8 cellular contexts compared by ENCODE assay signal in the genomic region with DNA sequence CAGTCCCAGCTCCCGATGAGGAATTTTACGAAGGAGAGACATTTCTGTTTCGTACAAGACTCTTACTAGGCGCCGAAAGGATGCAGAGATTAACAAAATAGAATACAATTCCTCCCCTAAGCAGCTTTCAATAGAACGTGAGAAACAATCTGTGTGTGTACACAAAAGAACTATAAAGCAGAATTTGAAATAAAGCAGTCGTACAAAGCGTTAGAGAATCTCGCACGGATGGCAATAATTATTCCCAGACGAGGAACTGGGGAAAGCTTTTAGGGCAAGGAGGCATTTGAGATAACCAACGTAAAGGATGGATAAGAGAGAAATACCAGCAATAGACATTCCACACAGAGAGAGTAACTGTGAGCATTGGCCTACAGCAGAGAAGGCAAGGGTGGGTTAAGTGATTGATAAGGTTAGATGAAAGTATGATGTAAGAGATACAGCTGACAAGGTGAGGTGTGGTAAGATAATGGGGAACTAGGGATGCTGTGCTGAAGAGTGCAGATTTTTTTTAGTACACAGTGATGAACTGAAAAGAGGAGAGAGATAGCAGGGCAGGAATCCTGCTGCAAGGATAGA. TPM values are rescaled to one million over a fixed set of nuclear protein-coding genes. Genes with fewer than 3 reads are reported as not detected.
DNase-seq lines count a peak whose midpoint lies in the region; FAIRE-seq and TF ChIP-seq lines count a peak whose summit lies in the region.

No MANE protein-coding gene starts in this region.

- H3K9me3 ChIP-seq in iPS-20b (ENCODE audit: insufficient read depth, low read depth, low read length) (no peaks in the 10 kb centered on the region), tibial artery (no peaks in the 10 kb centered on the region)

- peak overlapping the region; percentile 57; the same call in 1 of the 2 replicates for H3K9ac ChIP-seq in iPS-20b (ENCODE audit: low read depth, low read length)

- no peak for TF ChIP-seq CTCF in tibial artery (IDR thresholded peaks at IDR 0.05)

- no peak for TF ChIP-seq POLR2A in GM12892 (IDR thresholded peaks at IDR 0.05; ENCODE audit: low read depth, low read length)

- intact Hi-C loops in tibial artery (cut with DNase I; ENCODE audit: low total_unique reads) = loop anchor here (10.0 kb wide), 1 partner anchor 83 kb away; no protein-coding TSS in a partner anchor

- peak overlapping the region; percentile 70 for H3K4me3 ChIP-seq in iPS-20b (ENCODE audit: low read length)
- H3K4me3 ChIP-seq in tibial artery = peak overlapping the region; percentile 77 to 81

- H3K27me3 ChIP-seq in iPS-20b (ENCODE audit: insufficient read depth, low read length) = no peaks in the 10 kb centered on the region
- H3K27me3 ChIP-seq in tibial artery = no peaks in the 10 kb centered on the region

- H3K27ac ChIP-seq in iPS-20b (ENCODE audit: low read length) = no peak overlapping the region
- peak overlapping the region; percentile 45 to 69 for H3K27ac ChIP-seq in tibial artery

- no peak for FAIRE-seq in GM12892 (lab: Jason Lieb, UNC)

- DNase-seq in NCI-H2171 treated with DMSO at 0.1 percent for 48 hours (lab: John Stamatoyannopoulos, UW) = peak; percentile 61
- no peak for DNase-seq in NCI-H2171 (lab: John Stamatoyannopoulos, UW)
- DNase-seq in SW480 (ENCODE audit: low spot score) = peak; percentile 13
- DNase-seq in tibial artery = no peak
- DNase-seq in activated CD4-positive, CD25-positive, alpha-beta regulatory T cell (lab: John Stamatoyannopoulos, UW) = no peak
- no peak for DNase-seq in GM12892 (ENCODE audit: insufficient read length)
- no peak for DNase-seq in OCI-M2 (lab: John Stamatoyannopoulos, UW; ENCODE audit: unreplicated experiment)

- H3K36me3 ChIP-seq in iPS-20b (ENCODE audit: insufficient read depth, low read depth, low read length) (no peaks in the 10 kb centered on the region), tibial artery (no peaks in the 10 kb centered on the region)

- H3K4me1 ChIP-seq in iPS-20b (ENCODE audit: insufficient read depth, low read length) (no peaks in the 10 kb centered on the region), tibial artery (peaks cover 0 to 13% (median 5%) of the 10 kb centered on the region in 4 donors)

RNA-seq across cellular contexts. Expression of a gene that starts 1.0 kb away (rescaled TPM):
- polyA plus RNA-seq in GM12892 (2012; ENCODE audit: missing spikeins) = 1.1 TPM

RNA-seq across cellular contexts. Expression of a gene that starts 52.5 kb away (rescaled TPM):
- polyA plus RNA-seq in GM12892 (2012; ENCODE audit: missing spikeins) = 42.7 TPM

Comparison
In these comparisons a context has a peak if more than half of its experiments do, and no peak if none do; other contexts are left out.
1. DNase-seq: peak in NCI-H2171 treated with DMSO at 0.1 percent for 48 hours (single experiment) and SW480 (single experiment); none in NCI-H2171 (single experiment), tibial artery (0 of 2), activated CD4-positive, CD25-positive, alpha-beta regulatory T cell (0 of 4), GM12892 (single experiment) and OCI-M2 (single experiment).